19 cellular contexts compared by ENCODE assay signal in genomic region chr2:234592541-234592940, GRCh38.
DNase-seq lines count a peak whose midpoint lies in the region; ATAC-seq and TF ChIP-seq lines count a peak whose summit lies in the region.
"Had no signal": no experiment of that assay in that cellular context is flagged by ENCODE, and none has a peak within 500 bp of the region (broad histone marks: within the 10 kb centered on the region; RNA-seq: fewer than 3 reads in every experiment).

No MANE protein-coding gene starts in this region.

- no peak for TF ChIP-seq CTCF in esophagus muscularis mucosa (IDR thresholded peaks at IDR 0.05)
- TF ChIP-seq CTCF in osteocyte (IDR thresholded peaks at IDR 0.05), result no peak

- H3K4me1 ChIP-seq in esophagus muscularis mucosa, result no peaks in the 10 kb centered on the region
- H3K4me1 ChIP-seq: Caco-2 had no signal

- DNase-seq in activated CD8-positive, alpha-beta memory T cell treated with anti-CD3 and anti-CD28 coated beads, Interleukin-2, amount 10 ng/mL, durations not matched to agents 7 days and 5 days, result peak; percentile 12
- no peak for DNase-seq in activated CD8-positive, alpha-beta memory T cell treated with anti-CD3 and anti-CD28 coated beads, Interleukin-2, amount 50 U/mL, for 4 hours
- DNase-seq in esophagus muscularis mucosa (ENCODE audit: extremely low spot score), result peak; percentile 66
- peak; percentile 56 for DNase-seq in osteocyte (ENCODE audit: extremely low spot score, unreplicated experiment)
- no peak for DNase-seq in NCI-H526 treated with DMSO at 0.1 percent for 48 hours (lab: John Stamatoyannopoulos, UW)
- DNase-seq in NCI-H2029 treated with DMSO at 0.1 percent for 48 hours (lab: John Stamatoyannopoulos, UW), result no peak
- DNase-seq in LoVo (ENCODE audit: low spot score), result no peak
- DNase-seq: Caco-2; CD4-positive, CD25-positive, alpha-beta regulatory T cell; DMS153; DND-41; GM23248; HFFc6 had no signal

- H3K27ac ChIP-seq in esophagus muscularis mucosa (replicated peaks in 1 of 4), result no peak overlapping the region
- H3K27ac ChIP-seq: 22Rv1, BLaER1, C4-2B, GM23248 had no signal

- 88% methylated on average over 5 of the region's 5 CpGs for WGBS in esophagus muscularis mucosa

- H3K27ac Mint-ChIP-seq in activated CD8-positive, alpha-beta memory T cell treated with anti-CD3 and anti-CD28 coated beads, Interleukin-2, amount 10 ng/mL, durations not matched to agents 7 days and 5 days, result no peak overlapping the region
- no peak overlapping the region for H3K27ac Mint-ChIP-seq in osteocyte (ENCODE audit: unreplicated experiment)
- H3K27ac Mint-ChIP-seq: B cell; CD4-positive, CD25-positive, alpha-beta regulatory T cell; CD8-positive, alpha-beta T cell; HFFc6 had no signal

- H3K27me3 Mint-ChIP-seq in activated CD8-positive, alpha-beta memory T cell treated with anti-CD3 and anti-CD28 coated beads, Interleukin-2, amount 10 ng/mL, durations not matched to agents 7 days and 5 days, result peaks cover 34% of the 10 kb centered on the region
- no peaks in the 10 kb centered on the region for H3K27me3 Mint-ChIP-seq in osteocyte (ENCODE audit: unreplicated experiment)

- no peaks in the 10 kb centered on the region for H3K27me3 ChIP-seq in esophagus muscularis mucosa
- H3K27me3 ChIP-seq: BLaER1 had no signal

- no peak for TF ChIP-seq POLR2A in esophagus muscularis mucosa (IDR thresholded peaks at IDR 0.05; ENCODE audit: low read depth)

- H3K9me3 Mint-ChIP-seq in activated CD8-positive, alpha-beta memory T cell treated with anti-CD3 and anti-CD28 coated beads, Interleukin-2, amount 10 ng/mL, durations not matched to agents 7 days and 5 days (ENCODE audit: low read depth), result no peaks in the 10 kb centered on the region
- no peaks in the 10 kb centered on the region for H3K9me3 Mint-ChIP-seq in osteocyte (ENCODE audit: unreplicated experiment)
- H3K9me3 Mint-ChIP-seq: CD4-positive, CD25-positive, alpha-beta regulatory T cell; CD8-positive, alpha-beta T cell; HFFc6 had no signal

- no peaks in the 10 kb centered on the region for H3K4me1 Mint-ChIP-seq in activated CD8-positive, alpha-beta memory T cell treated with anti-CD3 and anti-CD28 coated beads, Interleukin-2, amount 10 ng/mL, durations not matched to agents 7 days and 5 days
- peaks cover 25% of the 10 kb centered on the region for H3K4me1 Mint-ChIP-seq in osteocyte (ENCODE audit: unreplicated experiment)
- H3K4me1 Mint-ChIP-seq: B cell; CD4-positive, CD25-positive, alpha-beta regulatory T cell had no signal

- no peaks in the 10 kb centered on the region for H3K36me3 Mint-ChIP-seq in activated CD8-positive, alpha-beta memory T cell treated with anti-CD3 and anti-CD28 coated beads, Interleukin-2, amount 10 ng/mL, durations not matched to agents 7 days and 5 days
- H3K36me3 Mint-ChIP-seq in osteocyte (ENCODE audit: unreplicated experiment), result no peaks in the 10 kb centered on the region
- H3K36me3 Mint-ChIP-seq: CD4-positive, CD25-positive, alpha-beta regulatory T cell; CD8-positive, alpha-beta T cell had no signal

- H3K4me3 ChIP-seq in esophagus muscularis mucosa, result no peak overlapping the region
- H3K4me3 ChIP-seq: BLaER1, GM23248, HAP-1 had no signal

- no peak for ATAC-seq in activated CD8-positive, alpha-beta memory T cell treated with anti-CD3 and anti-CD28 coated beads, Interleukin-2, amount 10 ng/mL, durations not matched to agents 7 days and 5 days
- ATAC-seq: CD8-positive, alpha-beta T cell had no signal

- no peak overlapping the region for H3K4me3 Mint-ChIP-seq in activated CD8-positive, alpha-beta memory T cell treated with anti-CD3 and anti-CD28 coated beads, Interleukin-2, amount 10 ng/mL, durations not matched to agents 7 days and 5 days
- no peak overlapping the region for H3K4me3 Mint-ChIP-seq in osteocyte (ENCODE audit: unreplicated experiment)
- H3K4me3 Mint-ChIP-seq: B cell; CD4-positive, CD25-positive, alpha-beta regulatory T cell; CD8-positive, alpha-beta T cell; HFFc6 had no signal

- TF ChIP-seq EP300 in esophagus muscularis mucosa (IDR thresholded peaks at IDR 0.05), result no peak

- H3K9me3 ChIP-seq in esophagus muscularis mucosa, result no peaks in the 10 kb centered on the region
- H3K9me3 ChIP-seq: BLaER1, Caco-2, HAP-1 had no signal

- H3K36me3 ChIP-seq in esophagus muscularis mucosa, result no peaks in the 10 kb centered on the region
- H3K36me3 ChIP-seq: BLaER1, HAP-1 had no signal

- intact Hi-C loops in esophagus muscularis mucosa (cut with DNase I), result no loop called here

- CTCF ChIA-PET in activated CD8-positive, alpha-beta memory T cell treated with anti-CD3 and anti-CD28 coated beads, Interleukin-2, amount 10 ng/mL, durations not matched to agents 7 days and 5 days (lab: Charles Lee), result no interaction called here

Comparison
In these comparisons a context has a peak if more than half of its experiments do, and no peak if none do; other contexts are left out.
1. DNase-seq: peak in activated CD8-positive, alpha-beta memory T cell treated with anti-CD3 and anti-CD28 coated beads, Interleukin-2, amount 10 ng/mL, durations not matched to agents 7 days and 5 days (single experiment), esophagus muscularis mucosa (single experiment) and osteocyte (single experiment); none in activated CD8-positive, alpha-beta memory T cell treated with anti-CD3 and anti-CD28 coated beads, Interleukin-2, amount 50 U/mL, for 4 hours (single experiment), NCI-H526 treated with DMSO at 0.1 percent for 48 hours (single experiment), NCI-H2029 treated with DMSO at 0.1 percent for 48 hours (single experiment) and LoVo (single experiment).